In the genomic region with DNA sequence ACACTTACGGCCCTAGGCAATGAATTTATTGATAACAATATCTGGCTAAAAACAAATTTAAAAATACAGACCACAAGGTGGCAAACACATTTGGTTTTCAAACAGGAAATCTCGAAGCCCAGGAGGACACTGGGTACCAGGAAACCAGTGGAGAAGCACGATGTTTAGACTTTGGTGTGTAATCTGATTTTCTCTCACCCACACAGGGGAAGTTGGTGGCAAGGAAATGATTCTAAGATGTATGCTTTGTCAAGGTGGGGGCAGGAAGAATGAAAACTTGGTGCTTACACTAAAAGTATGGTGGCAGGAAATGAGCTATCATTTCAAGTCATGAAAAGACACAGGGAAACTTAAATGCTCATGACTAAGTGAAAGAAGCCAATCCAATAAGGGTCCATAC, we compare ENCODE assay signal across 12 cellular contexts.
DNase-seq lines count a peak whose midpoint lies in the region; ATAC-seq and TF ChIP-seq lines count a peak whose summit lies in the region.
"Had no signal": no experiment of that assay in that cellular context is flagged by ENCODE, and none has a peak within 500 bp of the region (broad histone marks: within the 10 kb centered on the region; RNA-seq: fewer than 3 reads in every experiment).

No MANE protein-coding gene starts in this region.

- H3K4me3 ChIP-seq in ACC112 (ENCODE audit: low read depth, low read length) (no peak overlapping the region), SJCRH30 (no peak overlapping the region)
- H3K4me3 ChIP-seq: stomach had no signal

- H3K36me3 Mint-ChIP-seq in activated T-cell treated with anti-CD3 and anti-CD28 coated beads, Interleukin-2, amount 50 U/mL, for 72 hours (ENCODE audit: insufficient read depth in 2 of 2), result peaks cover 2 to 3% of the 10 kb centered on the region in 2 donors
- H3K36me3 Mint-ChIP-seq in glutamatergic neuron (ENCODE audit: unreplicated experiment), result no peaks in the 10 kb centered on the region
- H3K36me3 Mint-ChIP-seq: memory B cell had no signal

- peak; percentile 56 to 92 for ATAC-seq in activated T-cell treated with anti-CD3 and anti-CD28 coated beads, Interleukin-2, amount 50 U/mL, for 72 hours (replicated peaks in 1 of 2)
- ATAC-seq in left cardiac atrium (no peak), HG02759 (IDR thresholded peaks at IDR 0.05; ENCODE audit: unreplicated experiment) (no peak)
- ATAC-seq: esophagus mucosa had no signal

- H3K79me2 ChIP-seq in ACC112 (ENCODE audit: control insufficient read depth, insufficient read depth, low read length, unreplicated experiment), result no peaks in the 10 kb centered on the region

- H3K4me1 Mint-ChIP-seq in activated T-cell treated with anti-CD3 and anti-CD28 coated beads, Interleukin-2, amount 50 U/mL, for 72 hours (ENCODE audit: low read depth), result peaks cover 21% of the 10 kb centered on the region
- peaks cover 28% of the 10 kb centered on the region for H3K4me1 Mint-ChIP-seq in glutamatergic neuron (ENCODE audit: low read depth, unreplicated experiment)
- H3K4me1 Mint-ChIP-seq: memory B cell had no signal

- no peak overlapping the region for H3K27ac ChIP-seq in ACC112 (ENCODE audit: low read depth, low read length)
- no peak overlapping the region for H3K27ac ChIP-seq in SJCRH30
- H3K27ac ChIP-seq: C4-2B, stomach had no signal

- peak; percentile 40 for DNase-seq in GDM1 (lab: John Stamatoyannopoulos, UW)
- DNase-seq in activated T-cell treated with anti-CD3 and anti-CD28 coated beads, Interleukin-2, amount 50 U/mL, for 72 hours, result peak; percentile 1 to 20
- no peak for DNase-seq in glutamatergic neuron
- DNase-seq in SJCRH30, result no peak
- no peak for DNase-seq in NCI-H1436 treated with DMSO at 0.1 percent for 48 hours (lab: John Stamatoyannopoulos, UW)
- no peak for DNase-seq in left cardiac atrium
- DNase-seq: stomach had no signal

- H3K36me3 ChIP-seq in ACC112 (ENCODE audit: insufficient read depth, low read length) (no peaks in the 10 kb centered on the region), SJCRH30 (no peaks in the 10 kb centered on the region)
- H3K36me3 ChIP-seq: stomach had no signal

- H3K27me3 ChIP-seq in ACC112 (ENCODE audit: insufficient read depth, low read length) (no peaks in the 10 kb centered on the region), SJCRH30 (no peaks in the 10 kb centered on the region)
- H3K27me3 ChIP-seq: stomach had no signal

- intact Hi-C loops in left cardiac atrium (cut with DNase I), result no loop called here

- peak overlapping the region; percentile 64 for H2AFZ ChIP-seq in ACC112 (ENCODE audit: low read length, unreplicated experiment)

- peak overlapping the region; percentile 40 for H3K27ac Mint-ChIP-seq in activated T-cell treated with anti-CD3 and anti-CD28 coated beads, Interleukin-2, amount 50 U/mL, for 72 hours
- no peak overlapping the region for H3K27ac Mint-ChIP-seq in glutamatergic neuron (ENCODE audit: unreplicated experiment)
- H3K27ac Mint-ChIP-seq: memory B cell had no signal

- H3K9me3 ChIP-seq in SJCRH30 (replicated peaks), result no peaks in the 10 kb centered on the region
- H3K9me3 ChIP-seq: stomach had no signal

- H3K27me3 Mint-ChIP-seq in activated T-cell treated with anti-CD3 and anti-CD28 coated beads, Interleukin-2, amount 50 U/mL, for 72 hours (ENCODE audit: low read depth), result peaks cover 1% of the 10 kb centered on the region
- peaks cover 3% of the 10 kb centered on the region for H3K27me3 Mint-ChIP-seq in glutamatergic neuron (ENCODE audit: unreplicated experiment)
- H3K27me3 Mint-ChIP-seq: memory B cell had no signal

- H3K4me1 ChIP-seq in ACC112 (ENCODE audit: control insufficient read depth, insufficient read depth, low read length, unreplicated experiment), result peaks cover 27% of the 10 kb centered on the region
- H3K4me1 ChIP-seq in SJCRH30, result peaks cover 21% of the 10 kb centered on the region

- TF ChIP-seq CTCF in glutamatergic neuron (IDR thresholded peaks at IDR 0.05; ENCODE audit: partially characterized antibody, unreplicated experiment), result no peak

- peaks cover 2 to 4% of the 10 kb centered on the region in 2 donors for H3K9me3 Mint-ChIP-seq in activated T-cell treated with anti-CD3 and anti-CD28 coated beads, Interleukin-2, amount 50 U/mL, for 72 hours
- peaks cover 4% of the 10 kb centered on the region for H3K9me3 Mint-ChIP-seq in glutamatergic neuron (ENCODE audit: unreplicated experiment)
- H3K9me3 Mint-ChIP-seq: memory B cell had no signal

- peak overlapping the region; percentile 3 to 37 for H3K4me3 Mint-ChIP-seq in activated T-cell treated with anti-CD3 and anti-CD28 coated beads, Interleukin-2, amount 50 U/mL, for 72 hours
- H3K4me3 Mint-ChIP-seq in glutamatergic neuron (ENCODE audit: unreplicated experiment), result peak overlapping the region; percentile 1
- H3K4me3 Mint-ChIP-seq: memory B cell had no signal

Comparison
In these comparisons a context has a peak if more than half of its experiments do, and no peak if none do; other contexts are left out.
1. DNase-seq: peak in GDM1 (single experiment) and activated T-cell treated with anti-CD3 and anti-CD28 coated beads, Interleukin-2, amount 50 U/mL, for 72 hours (2 of 2); none in glutamatergic neuron (single experiment), SJCRH30 (0 of 2), NCI-H1436 treated with DMSO at 0.1 percent for 48 hours (single experiment) and left cardiac atrium (single experiment).
2. ATAC-seq: peak in activated T-cell treated with anti-CD3 and anti-CD28 coated beads, Interleukin-2, amount 50 U/mL, for 72 hours (2 of 2); none in left cardiac atrium (0 of 2) and HG02759 (single experiment).